In the genomic region with DNA sequence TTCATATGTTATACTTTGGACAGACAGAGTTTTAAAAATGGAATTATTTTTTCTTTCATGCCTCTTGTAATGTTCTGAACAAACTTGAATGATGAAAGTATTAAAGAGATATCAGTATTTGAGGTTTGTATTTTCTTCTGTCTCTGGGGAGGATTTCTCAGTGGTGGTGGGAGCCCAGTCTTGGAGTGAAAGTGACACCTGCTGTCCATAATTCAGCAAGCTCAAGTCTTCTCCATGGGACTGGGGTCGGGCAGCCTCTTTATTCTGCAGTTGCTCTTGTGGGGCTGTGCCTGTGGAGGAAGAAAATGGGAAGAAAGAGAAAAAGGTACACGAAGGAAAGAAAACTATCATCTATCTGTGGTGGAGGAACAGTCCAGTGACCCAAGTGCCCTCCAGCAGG, we compare ENCODE assay signal across 19 cellular contexts. TPM values are rescaled to one million over a fixed set of nuclear protein-coding genes. Genes with fewer than 3 reads are reported as not detected.
DNase-seq lines count a peak whose midpoint lies in the region; ATAC-seq and TF ChIP-seq lines count a peak whose summit lies in the region.
"Had no signal": no experiment of that assay in that cellular context is flagged by ENCODE, and none has a peak within 500 bp of the region (broad histone marks: within the 10 kb centered on the region; RNA-seq: fewer than 3 reads in every experiment).

No MANE protein-coding gene starts in this region.

- H3K9ac ChIP-seq in mammary epithelial cell (ENCODE audit: insufficient read depth, low read length) = no peak overlapping the region

- no peak for TF ChIP-seq POLR2A in transverse colon (IDR thresholded peaks at IDR 0.05)

- ATAC-seq in activated T-helper 17 cell treated with anti-CD3 and anti-CD28 coated beads, Interleukin-2, amount 50 U/mL, for 72 hours (replicated peaks) = no peak
- ATAC-seq: naive thymus-derived CD4-positive, alpha-beta T cell; sciatic nerve had no signal

- TF ChIP-seq CTCF in left ventricle myocardium inferior (IDR thresholded peaks at IDR 0.05; ENCODE audit: borderline replicate concordance) (no peak), right atrium auricular region (IDR thresholded peaks at IDR 0.05) (no peak), mammary epithelial cell (conservative IDR thresholded peaks at IDR 0.05 in 1 of 2, IDR thresholded peaks at IDR 0.05 in 1 of 2; ENCODE audit: extremely low read depth in 1 of 2, insufficient read depth in 1 of 2, low read depth in 1 of 2, low read length in 2 of 2) (no peak), transverse colon (IDR thresholded peaks at IDR 0.05) (no peak), ascending aorta (IDR thresholded peaks at IDR 0.05) (no peak)

- no peak overlapping the region for H3K4me3 Mint-ChIP-seq in activated T-helper 17 cell treated with anti-CD3 and anti-CD28 coated beads, Interleukin-2, amount 50 U/mL, for 72 hours
- H3K4me3 Mint-ChIP-seq: activated B cell treated with CpG ODN at 0.5 μM for 24 hours; CD14-positive monocyte; GM23338; naive thymus-derived CD4-positive, alpha-beta T cell had no signal

- intact Hi-C loops in left ventricle myocardium inferior (cut with micrococcal nuclease) (loop anchor here (5.0 kb wide), 1 partner anchor 210 kb away; no protein-coding TSS in a partner anchor), mammary epithelial cell (cut with micrococcal nuclease) (no loop called here), transverse colon (cut with DNase I; ENCODE audit: low total_unique reads) (no loop called here), ascending aorta (cut with DNase I) (no loop called here)

- no peaks in the 10 kb centered on the region for H4K20me1 ChIP-seq in mammary epithelial cell (ENCODE audit: insufficient read depth, low read length)

- no peak overlapping the region for H3K27ac Mint-ChIP-seq in activated T-helper 17 cell treated with anti-CD3 and anti-CD28 coated beads, Interleukin-2, amount 50 U/mL, for 72 hours
- H3K27ac Mint-ChIP-seq: activated B cell treated with CpG ODN at 0.5 μM for 24 hours; naive thymus-derived CD4-positive, alpha-beta T cell had no signal

- dilution Hi-C loops in mammary epithelial cell (cut with HindIII; ENCODE audit: low sequenced_read_pairs) = no loop called here

- H3K27ac ChIP-seq in left ventricle myocardium inferior (replicated peaks) (peak overlapping the region; percentile 65), right atrium auricular region (no peak overlapping the region), mammary epithelial cell (ENCODE audit: insufficient read depth, low read depth, low read length) (peak overlapping the region; percentile 22), muscle layer of duodenum (ENCODE audit: low read length) (peak overlapping the region; percentile 10), transverse colon (peak overlapping the region; percentile 22 to 63 (median 36)), ascending aorta (no peak overlapping the region)
- H3K27ac ChIP-seq: vagina had no signal

- H3K79me2 ChIP-seq in mammary epithelial cell (ENCODE audit: insufficient read depth, low read length) = no peaks in the 10 kb centered on the region

- no peaks in the 10 kb centered on the region for H3K9me3 Mint-ChIP-seq in activated T-helper 17 cell treated with anti-CD3 and anti-CD28 coated beads, Interleukin-2, amount 50 U/mL, for 72 hours
- H3K9me3 Mint-ChIP-seq: activated B cell treated with CpG ODN at 0.5 μM for 24 hours, GM23338 had no signal

- DNase-seq in left ventricle myocardium inferior = no peak
- no peak for DNase-seq in right atrium auricular region (ENCODE audit: low spot score)
- DNase-seq in mammary epithelial cell = no peak
- DNase-seq in transverse colon = no peak
- no peak for DNase-seq in NCI-H345 treated with DMSO at 0.1 percent for 48 hours (lab: John Stamatoyannopoulos, UW; ENCODE audit: unreplicated experiment)
- DNase-seq in ascending aorta (ENCODE audit: low spot score in 2 of 2) = no peak
- DNase-seq: activated B cell treated with CpG ODN at 0.5 μM for 24 hours; activated CD4-positive, alpha-beta T cell treated with anti-CD3 and anti-CD28 coated beads, Interleukin-2, amount 50 U/mL, for 48 hours; activated gamma-delta T cell; naive thymus-derived CD4-positive, alpha-beta T cell; NCI-H1694; pancreas; T-helper 9 cell had no signal

- H3K36me3 ChIP-seq in left ventricle myocardium inferior = peaks cover 20% of the 10 kb centered on the region
- no peaks in the 10 kb centered on the region for H3K36me3 ChIP-seq in right atrium auricular region
- H3K36me3 ChIP-seq in mammary epithelial cell (ENCODE audit: insufficient read depth, low read length) = peaks cover 19% of the 10 kb centered on the region
- H3K36me3 ChIP-seq in muscle layer of duodenum (ENCODE audit: control insufficient read depth in 1 of 2, insufficient read depth in 2 of 2, low read length in 2 of 2) = no peaks in the 10 kb centered on the region
- no peaks in the 10 kb centered on the region for H3K36me3 ChIP-seq in transverse colon
- no peaks in the 10 kb centered on the region for H3K36me3 ChIP-seq in ascending aorta
- H3K36me3 ChIP-seq: vagina had no signal

- no peaks in the 10 kb centered on the region for H3K27me3 Mint-ChIP-seq in activated T-helper 17 cell treated with anti-CD3 and anti-CD28 coated beads, Interleukin-2, amount 50 U/mL, for 72 hours
- H3K27me3 Mint-ChIP-seq: activated B cell treated with CpG ODN at 0.5 μM for 24 hours; naive thymus-derived CD4-positive, alpha-beta T cell had no signal

- H3K36me3 Mint-ChIP-seq in activated T-helper 17 cell treated with anti-CD3 and anti-CD28 coated beads, Interleukin-2, amount 50 U/mL, for 72 hours (ENCODE audit: low read depth) = peaks cover 55% of the 10 kb centered on the region

- BruUV-seq in mammary epithelial cell (replicated peaks; lab: Mats Ljungman, UMichigan) = no TSS peak

- 50% methylated on average over 2 of the region's 2 CpGs for WGBS in mammary epithelial cell (ENCODE audit: low coverage, missing lambda C conversion rate)
- WGBS in transverse colon (ENCODE audit: low coverage in 1 of 2), 2 donors = 75 to 81% methylated on average over 2 of the region's 2 CpGs

- H2AFZ ChIP-seq in mammary epithelial cell (ENCODE audit: low read depth, low read length) = no peak overlapping the region
- H2AFZ ChIP-seq: GM23338 had no signal

- H3K4me1 ChIP-seq in left ventricle myocardium inferior (peaks cover 30% of the 10 kb centered on the region), right atrium auricular region (peaks cover 0 to 8% of the 10 kb centered on the region in 2 donors), mammary epithelial cell (ENCODE audit: insufficient read depth, low read length) (peaks cover 3% of the 10 kb centered on the region), muscle layer of duodenum (ENCODE audit: control insufficient read depth in 1 of 2, insufficient read depth in 2 of 2, low read length in 2 of 2) (peaks cover 0 to 19% of the 10 kb centered on the region in 2 donors), transverse colon (peaks cover 0 to 3% (median 0%) of the 10 kb centered on the region in 4 donors), ascending aorta (no peaks in the 10 kb centered on the region)
- H3K4me1 ChIP-seq: pancreas, vagina had no signal

- H3K4me2 ChIP-seq in mammary epithelial cell (ENCODE audit: insufficient read depth, low read depth, low read length) = no peak overlapping the region

- in situ Hi-C loops in mammary epithelial cell (cut with MboI; ENCODE audit: low sequenced_read_pairs in 2 of 2) (loop anchor here in 1 of 2 donors (10.0 kb wide), 1 partner anchor 962 kb away; no protein-coding TSS in a partner anchor), transverse colon (cut with MboI; ENCODE audit: low pct_ligation_motif_present in 1 of 4, low pct_unique_long_range_greater_than_20kb in 1 of 4, low sequenced_read_pairs in 3 of 4) (loop anchor here in 3 of 4 donors (10.0 to 25.0 kb wide), 2 partner anchors 248 to 250 kb away; no protein-coding TSS in a partner anchor)

- no peak for TF ChIP-seq EP300 in transverse colon (IDR thresholded peaks at IDR 0.05; ENCODE audit: low read depth)

- no peaks in the 10 kb centered on the region for H3K9me3 ChIP-seq in left ventricle myocardium inferior (replicated peaks)
- H3K9me3 ChIP-seq in right atrium auricular region = no peaks in the 10 kb centered on the region
- no peaks in the 10 kb centered on the region for H3K9me3 ChIP-seq in mammary epithelial cell (replicated peaks; ENCODE audit: insufficient read depth, low read length)
- no peaks in the 10 kb centered on the region for H3K9me3 ChIP-seq in muscle layer of duodenum (ENCODE audit: control insufficient read depth in 1 of 2, low read length in 2 of 2)
- H3K9me3 ChIP-seq in transverse colon = no peaks in the 10 kb centered on the region
- no peaks in the 10 kb centered on the region for H3K9me3 ChIP-seq in ascending aorta
- H3K9me3 ChIP-seq: pancreas, vagina had no signal

- H3K4me1 Mint-ChIP-seq in activated T-helper 17 cell treated with anti-CD3 and anti-CD28 coated beads, Interleukin-2, amount 50 U/mL, for 72 hours = no peaks in the 10 kb centered on the region
- H3K4me1 Mint-ChIP-seq: activated B cell treated with CpG ODN at 0.5 μM for 24 hours, CD14-positive monocyte had no signal

- no peak overlapping the region for H3K4me3 ChIP-seq in left ventricle myocardium inferior
- no peak overlapping the region for H3K4me3 ChIP-seq in right atrium auricular region
- no peak overlapping the region for H3K4me3 ChIP-seq in mammary epithelial cell (replicated peaks in 1 of 3; ENCODE audit: insufficient read depth in 1 of 3, low read depth in 2 of 3, low read length in 3 of 3)
- no peak overlapping the region for H3K4me3 ChIP-seq in muscle layer of duodenum (ENCODE audit: low read depth in 1 of 2, low read length in 2 of 2)
- no peak overlapping the region for H3K4me3 ChIP-seq in transverse colon
- no peak overlapping the region for H3K4me3 ChIP-seq in ascending aorta
- H3K4me3 ChIP-seq: GM23338, pancreas, vagina had no signal

- H3K27me3 ChIP-seq in left ventricle myocardium inferior (ENCODE audit: low read depth) (no peaks in the 10 kb centered on the region), right atrium auricular region (no peaks in the 10 kb centered on the region), mammary epithelial cell (ENCODE audit: insufficient read depth, low read length) (no peaks in the 10 kb centered on the region), muscle layer of duodenum (ENCODE audit: low read depth, low read length) (no peaks in the 10 kb centered on the region), transverse colon (no peaks in the 10 kb centered on the region), ascending aorta (no peaks in the 10 kb centered on the region)
- H3K27me3 ChIP-seq: pancreas, vagina had no signal

- CTCF ChIA-PET in mammary epithelial cell (lab: Charles Lee; ENCODE audit: low non-redundant PET) = no interaction called here

RNA-seq across cellular contexts. Expression of gene SMYD2, which starts 56.1 kb away (rescaled TPM):
- total RNA-seq in left ventricle myocardium inferior (247 TPM), right atrium auricular region (10 to 100 TPM in 1 of 2 donors, 1 to 10 TPM in 1; 6.2 to 89.5 TPM), mammary epithelial cell (10 to 100 TPM; 41.3 to 42.1 TPM), transverse colon (10 to 100 TPM in 3 of 4 donors, 1 to 10 TPM in 1; 8.6 to 21.8 (median 20.9) TPM), ascending aorta (2.4 TPM)
- polyA plus RNA-seq in mammary epithelial cell = 48.8 TPM
- polyA minus RNA-seq in mammary epithelial cell = 39.4 TPM
- total RNA-seq in activated T-helper 17 cell treated with anti-CD3 and anti-CD28 coated beads, Interleukin-2, amount 50 U/mL, for 72 hours = 10 to 100 TPM; 35.2 to 50.9 TPM

Comparison
In these comparisons a context has a peak if more than half of its experiments do, and no peak if none do; other contexts are left out.
1. H3K27ac ChIP-seq: peak in left ventricle myocardium inferior (single experiment), mammary epithelial cell (single experiment), muscle layer of duodenum (single experiment) and transverse colon (4 of 4); none in right atrium auricular region (0 of 2) and ascending aorta (0 of 2).